Comparison of ENCODE assay signal across 25 cellular contexts in the genomic region with DNA sequence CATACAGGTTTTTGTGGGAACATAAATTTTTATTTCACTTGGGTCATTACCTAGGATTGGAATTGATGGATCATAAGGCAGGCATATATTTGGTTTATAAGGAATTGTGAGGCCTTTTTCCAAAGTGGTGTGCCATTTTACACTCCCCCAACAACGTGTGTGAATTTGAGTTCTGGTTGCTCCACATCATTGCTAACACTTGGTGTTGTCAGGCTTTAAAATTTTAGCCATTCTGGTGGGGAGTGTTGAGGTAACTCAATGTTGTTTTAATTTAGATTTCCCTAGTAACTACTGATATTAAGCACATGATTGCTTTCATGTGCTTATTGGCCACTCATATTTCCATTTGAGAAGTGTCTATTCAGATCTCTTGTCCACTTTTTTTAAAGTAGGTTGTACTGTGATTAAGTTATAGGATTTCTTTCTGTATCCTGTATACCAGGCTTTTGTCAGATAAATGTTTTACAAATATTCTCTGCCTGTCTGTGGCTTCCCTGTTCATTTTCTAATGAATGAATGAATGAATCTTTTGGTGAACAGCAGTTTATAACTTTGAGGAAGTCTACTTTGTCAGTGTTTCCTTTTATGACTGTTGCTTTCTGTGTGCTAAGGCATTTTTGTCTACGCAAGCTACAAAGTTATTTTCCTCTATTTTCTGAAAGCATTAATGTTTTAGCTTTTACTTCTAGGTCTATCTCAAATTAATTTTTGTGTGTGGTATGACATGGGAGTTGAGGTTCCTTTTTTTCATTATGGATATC.
"Had no signal": no experiment of that assay in that cellular context is flagged by ENCODE, and none has a peak within 500 bp of the region (broad histone marks: within the 10 kb centered on the region; RNA-seq: fewer than 3 reads in every experiment).

No MANE protein-coding gene starts in this region.

- ATAC-seq: natural killer cell; sciatic nerve; stimulated activated naive B cell treated with anti-CD40 and anti-IgM and Interleukin-4, amounts not matched to agents 10 μg/mL and 1 μg/mL and 100 μg/mL, for 72 hours; stimulated activated naive CD8-positive, alpha-beta T cell treated with anti-CD3 and anti-CD28 coated beads, Interleukin-15, Interleukin-2, amounts not matched to agents 100 U/mL and 50 U/mL, for 24 hours had no signal

- H3K36me3 ChIP-seq: ovary, thyroid gland, transverse colon had no signal

- H3K27ac Mint-ChIP-seq: immature natural killer cell; mesothelial cell of epicardium; natural killer cell; progenitor cell of endocrine pancreas; stimulated activated naive B cell treated with anti-CD40 and anti-IgM and Interleukin-4, amounts not matched to agents 10 μg/mL and 1 μg/mL and 100 μg/mL, for 72 hours had no signal

- FAIRE-seq: islet of Langerhans had no signal

- DNase-seq: immature natural killer cell; left ventricle myocardium inferior; mesendoderm; naive B cell; natural killer cell; ovary; stimulated activated CD4-positive, alpha-beta T cell treated with anti-CD3 and anti-CD28 coated beads, Interleukin-12 subunit alpha, Interleukin-12 subunit beta, amount 100 ng/mL, for 4 hours; stimulated activated CD4-positive, alpha-beta T cell treated with anti-CD3 and anti-CD28 coated beads, Interleukin-15, amount 100 ng/mL, for 24 hours; stimulated activated CD4-positive, alpha-beta T cell treated with anti-CD3 and anti-CD28 coated beads, Interleukin-2, amount 100 ng/mL, for 24 hours; stimulated activated CD4-positive, alpha-beta T cell treated with anti-CD3 and anti-CD28 coated beads, Interleukin-4, amount 100 ng/mL, for 1 hour; stimulated activated naive B cell treated with anti-CD40 and anti-IgM and Interleukin-4, amounts not matched to agents 10 μg/mL and 1 μg/mL and 100 μg/mL, for 72 hours; stimulated activated naive CD8-positive, alpha-beta T cell treated with anti-CD3 and anti-CD28 coated beads, Interleukin-15, Interleukin-2, amounts not matched to agents 100 U/mL and 50 U/mL, for 24 hours; stomach; thyroid gland; transverse colon; upper lobe of left lung had no signal

- H3K27me3 Mint-ChIP-seq: naive B cell; stimulated activated naive B cell treated with anti-CD40 and anti-IgM and Interleukin-4, amounts not matched to agents 10 μg/mL and 1 μg/mL and 100 μg/mL, for 72 hours had no signal

- H3K4me1 Mint-ChIP-seq: naive B cell; stimulated activated naive B cell treated with anti-CD40 and anti-IgM and Interleukin-4, amounts not matched to agents 10 μg/mL and 1 μg/mL and 100 μg/mL, for 72 hours had no signal

- H3K4me3 Mint-ChIP-seq: immature natural killer cell; mesothelial cell of epicardium; naive B cell; natural killer cell; stimulated activated naive B cell treated with anti-CD40 and anti-IgM and Interleukin-4, amounts not matched to agents 10 μg/mL and 1 μg/mL and 100 μg/mL, for 72 hours had no signal

- H3K9me3 Mint-ChIP-seq: immature natural killer cell; naive B cell; natural killer cell; stimulated activated naive B cell treated with anti-CD40 and anti-IgM and Interleukin-4, amounts not matched to agents 10 μg/mL and 1 μg/mL and 100 μg/mL, for 72 hours had no signal

- H3K4me1 ChIP-seq: left ventricle myocardium inferior, right atrium auricular region, stomach, testis, thyroid gland, vagina had no signal

- H3K36me3 Mint-ChIP-seq: mesothelial cell of epicardium; naive B cell; natural killer cell; stimulated activated naive B cell treated with anti-CD40 and anti-IgM and Interleukin-4, amounts not matched to agents 10 μg/mL and 1 μg/mL and 100 μg/mL, for 72 hours had no signal

- H3K9me3 ChIP-seq: left ventricle myocardium inferior, ovary, right atrium auricular region, stomach, testis, thyroid gland, transverse colon, upper lobe of left lung, vagina had no signal

- H3K4me3 ChIP-seq: left ventricle myocardium inferior, lung, ovary, right atrium auricular region, skin epidermis, stomach, testis, thyroid gland, transverse colon, upper lobe of left lung, vagina had no signal

- H3K27me3 ChIP-seq: ovary, right atrium auricular region, stomach, testis, thyroid gland, transverse colon, upper lobe of left lung, vagina had no signal

- H3K27ac ChIP-seq: left ventricle myocardium inferior, ovary, right atrium auricular region, skin epidermis, stomach, testis, thyroid gland, transverse colon, upper lobe of left lung, vagina had no signal
